Comparison of ENCODE assay signal across 37 cellular contexts in the genomic region with DNA sequence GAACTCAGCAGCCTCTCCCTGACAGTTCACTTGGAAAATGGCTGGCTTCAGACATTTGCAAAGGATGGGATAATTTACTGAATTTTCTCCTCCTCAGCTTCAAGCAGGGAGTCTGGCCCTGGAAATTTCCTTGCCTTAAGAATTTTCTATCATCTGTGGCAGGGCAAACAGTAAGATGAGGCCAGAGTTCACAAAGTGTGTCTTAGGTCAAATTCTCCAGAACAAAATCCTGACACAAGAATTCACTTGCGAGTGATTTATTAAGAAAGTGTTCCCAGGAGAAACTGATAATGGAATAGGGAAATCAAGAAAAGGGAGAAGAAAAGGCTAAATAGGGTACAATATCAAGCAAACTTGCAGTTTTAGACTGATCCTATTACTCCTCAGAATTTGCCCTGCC. TPM values are rescaled to one million over a fixed set of nuclear protein-coding genes. Genes with fewer than 3 reads are reported as not detected.
"Had no signal": no experiment of that assay in that cellular context is flagged by ENCODE, and none has a peak within 500 bp of the region (broad histone marks: within the 10 kb centered on the region; RNA-seq: fewer than 3 reads in every experiment).

No MANE protein-coding gene starts in this region.

- FAIRE-seq: colon had no signal

- H3K4me3 ChIP-seq: adrenal gland, body of pancreas, esophagus muscularis mucosa, gastroesophageal sphincter had no signal

- DNase-seq: activated CD4-positive, alpha-beta memory T cell treated with anti-CD3 and anti-CD28 coated beads for 36 hours; activated CD4-positive, alpha-beta T cell treated with anti-CD3 and anti-CD28 coated beads for 36 hours; activated CD4-positive, alpha-beta T cell treated with anti-CD3 and anti-CD28 coated beads, Interleukin-2, amount 10 ng/mL, durations not matched to agents 24 days and 14 days; activated CD4-positive, CD25-positive, alpha-beta regulatory T cell; activated CD4-positive, CD25-positive, alpha-beta regulatory T cell treated with anti-CD3 and anti-CD28 coated beads, Interleukin-2, amount 50 U/mL, for 72 hours; activated CD8-positive, alpha-beta memory T cell treated with anti-CD3 and anti-CD28 coated beads, Interleukin-2, amount 10 ng/mL, durations not matched to agents 7 days and 5 days; activated CD8-positive, alpha-beta memory T cell treated with anti-CD3 and anti-CD28 coated beads, Interleukin-2, amount 50 U/mL, for 4 hours; activated CD8-positive, alpha-beta T cell treated with anti-CD3 and anti-CD28 coated beads, Interleukin-2, amount 10 ng/mL, durations not matched to agents 7 days and 5 days; activated gamma-delta T cell; activated naive CD4-positive, alpha-beta T cell; activated naive CD4-positive, alpha-beta T cell treated with anti-CD3 and anti-CD28 coated beads, Interleukin-2, amount 50 U/mL, for 16 hours; activated T-cell treated with anti-CD3 and anti-CD28 coated beads, Interleukin-2, amount 50 U/mL, for 1 hour; activated T-cell treated with anti-CD3 and anti-CD28 coated beads, Interleukin-2, amount 50 U/mL, for 48 hours; adrenal gland; amygdala; aorta; body of pancreas; caudate nucleus; cortex of kidney; dermis blood vessel endothelial cell; effector CD4-positive, alpha-beta T cell; effector memory CD8-positive, alpha-beta T cell; erythroblast; foreskin melanocyte; T-helper 2 cell had no signal

- H3K27ac Mint-ChIP-seq: activated CD4-positive, alpha-beta memory T cell treated with anti-CD3 and anti-CD28 coated beads for 36 hours; activated CD4-positive, alpha-beta T cell treated with anti-CD3 and anti-CD28 coated beads for 36 hours; activated CD4-positive, alpha-beta T cell treated with anti-CD3 and anti-CD28 coated beads, Interleukin-2, amount 10 ng/mL, durations not matched to agents 24 days and 14 days; activated CD8-positive, alpha-beta memory T cell treated with anti-CD3 and anti-CD28 coated beads, Interleukin-2, amount 10 ng/mL, durations not matched to agents 7 days and 5 days; activated CD8-positive, alpha-beta T cell treated with anti-CD3 and anti-CD28 coated beads, Interleukin-2, amount 10 ng/mL, durations not matched to agents 7 days and 5 days; activated naive CD8-positive, alpha-beta T cell; activated T-helper 1 cell treated with anti-CD3 and anti-CD28 coated beads, Interleukin-12 subunit alpha, Interleukin-12 subunit beta, Interleukin-2, Interleukin-4 antibody, amounts not matched to agents 30 ng/mL and 10 ng/mL and 1 ng/mL, durations not matched to agents 14 hours and 24 hours and 36 hours; activated T-helper 2 cell treated with anti-CD3 and anti-CD28 coated beads, Interferon-gamma antibody, Interleukin-2, Interleukin-4, amounts not matched to agents 10 μg/mL and 5 μg/mL and 100 μg/mL, durations not matched to agents 14 hours and 24 hours and 36 hours; effector memory CD8-positive, alpha-beta T cell had no signal

- H3K9me3 Mint-ChIP-seq: activated CD4-positive, alpha-beta memory T cell treated with anti-CD3 and anti-CD28 coated beads for 36 hours; activated CD4-positive, alpha-beta T cell treated with anti-CD3 and anti-CD28 coated beads, Interleukin-2, amount 10 ng/mL, durations not matched to agents 24 days and 14 days; activated T-helper 1 cell treated with anti-CD3 and anti-CD28 coated beads, Interleukin-12 subunit alpha, Interleukin-12 subunit beta, Interleukin-2, Interleukin-4 antibody, amounts not matched to agents 30 ng/mL and 10 ng/mL and 1 ng/mL, durations not matched to agents 14 hours and 24 hours and 36 hours; activated T-helper 2 cell treated with anti-CD3 and anti-CD28 coated beads, Interferon-gamma antibody, Interleukin-2, Interleukin-4, amounts not matched to agents 10 μg/mL and 5 μg/mL and 100 μg/mL, durations not matched to agents 14 hours and 24 hours and 36 hours; effector memory CD8-positive, alpha-beta T cell had no signal

- H3K36me3 ChIP-seq: adrenal gland, esophagus muscularis mucosa, gastroesophageal sphincter had no signal

- H3K4me1 Mint-ChIP-seq: activated CD4-positive, alpha-beta T cell treated with anti-CD3 and anti-CD28 coated beads for 36 hours; activated CD4-positive, alpha-beta T cell treated with anti-CD3 and anti-CD28 coated beads, Interleukin-2, amount 10 ng/mL, durations not matched to agents 24 days and 14 days; activated CD8-positive, alpha-beta memory T cell treated with anti-CD3 and anti-CD28 coated beads, Interleukin-2, amount 10 ng/mL, durations not matched to agents 7 days and 5 days had no signal

- H3K27ac ChIP-seq: body of pancreas, esophagus muscularis mucosa, gastroesophageal sphincter had no signal

- H3K36me3 Mint-ChIP-seq: activated CD4-positive, alpha-beta memory T cell treated with anti-CD3 and anti-CD28 coated beads for 36 hours; activated CD8-positive, alpha-beta memory T cell treated with anti-CD3 and anti-CD28 coated beads, Interleukin-2, amount 10 ng/mL, durations not matched to agents 7 days and 5 days; activated naive CD8-positive, alpha-beta T cell had no signal

- H3K9me3 ChIP-seq: adrenal gland, body of pancreas, esophagus muscularis mucosa, gastroesophageal sphincter had no signal

- ATAC-seq: activated CD4-positive, alpha-beta T cell treated with anti-CD3 and anti-CD28 coated beads for 36 hours; activated CD8-positive, alpha-beta memory T cell treated with anti-CD3 and anti-CD28 coated beads, Interleukin-2, amount 10 ng/mL, durations not matched to agents 7 days and 5 days; activated CD8-positive, alpha-beta T cell treated with anti-CD3 and anti-CD28 coated beads, Interleukin-2, amount 10 ng/mL, durations not matched to agents 7 days and 5 days; body of pancreas; effector memory CD8-positive, alpha-beta T cell; gastroesophageal sphincter had no signal

- H3K4me1 ChIP-seq: adrenal gland, esophagus muscularis mucosa, gastroesophageal sphincter had no signal

- H3K4me3 Mint-ChIP-seq: activated CD4-positive, alpha-beta memory T cell treated with anti-CD3 and anti-CD28 coated beads for 36 hours; activated CD4-positive, alpha-beta T cell treated with anti-CD3 and anti-CD28 coated beads for 36 hours; activated CD4-positive, alpha-beta T cell treated with anti-CD3 and anti-CD28 coated beads, Interleukin-2, amount 10 ng/mL, durations not matched to agents 24 days and 14 days; activated CD8-positive, alpha-beta memory T cell treated with anti-CD3 and anti-CD28 coated beads, Interleukin-2, amount 10 ng/mL, durations not matched to agents 7 days and 5 days; activated CD8-positive, alpha-beta T cell treated with anti-CD3 and anti-CD28 coated beads, Interleukin-2, amount 10 ng/mL, durations not matched to agents 7 days and 5 days; activated naive CD8-positive, alpha-beta T cell; activated T-helper 1 cell treated with anti-CD3 and anti-CD28 coated beads, Interleukin-12 subunit alpha, Interleukin-12 subunit beta, Interleukin-2, Interleukin-4 antibody, amounts not matched to agents 30 ng/mL and 10 ng/mL and 1 ng/mL, durations not matched to agents 14 hours and 24 hours and 36 hours; effector memory CD8-positive, alpha-beta T cell had no signal

- H3K27me3 ChIP-seq: adrenal gland, body of pancreas, esophagus muscularis mucosa, gastroesophageal sphincter had no signal

- H3K27me3 Mint-ChIP-seq: activated CD4-positive, alpha-beta memory T cell treated with anti-CD3 and anti-CD28 coated beads for 36 hours; activated CD4-positive, alpha-beta T cell treated with anti-CD3 and anti-CD28 coated beads, Interleukin-2, amount 10 ng/mL, durations not matched to agents 24 days and 14 days; activated CD8-positive, alpha-beta memory T cell treated with anti-CD3 and anti-CD28 coated beads, Interleukin-2, amount 10 ng/mL, durations not matched to agents 7 days and 5 days; effector memory CD8-positive, alpha-beta T cell had no signal

RNA-seq across cellular contexts. Expression of gene SNTN, which starts 55.3 kb away (rescaled TPM):
- total RNA-seq: activated CD4-positive, alpha-beta memory T cell treated with anti-CD3 and anti-CD28 coated beads for 36 hours; activated CD4-positive, alpha-beta T cell treated with anti-CD3 and anti-CD28 coated beads for 36 hours; activated CD4-positive, alpha-beta T cell treated with anti-CD3 and anti-CD28 coated beads, Interleukin-2, amount 10 ng/mL, durations not matched to agents 24 days and 14 days; activated CD8-positive, alpha-beta memory T cell treated with anti-CD3 and anti-CD28 coated beads for 36 hours; activated CD8-positive, alpha-beta memory T cell treated with anti-CD3 and anti-CD28 coated beads, Interleukin-2, amount 10 ng/mL, durations not matched to agents 7 days and 5 days; activated CD8-positive, alpha-beta T cell treated with anti-CD3 and anti-CD28 coated beads, Interleukin-2, amount 10 ng/mL, durations not matched to agents 7 days and 5 days; activated T-helper 1 cell treated with anti-CD3 and anti-CD28 coated beads, Interleukin-12 subunit alpha, Interleukin-12 subunit beta, Interleukin-2, Interleukin-4 antibody, amounts not matched to agents 30 ng/mL and 10 ng/mL and 1 ng/mL, durations not matched to agents 14 hours and 24 hours and 36 hours; activated T-helper 2 cell treated with anti-CD3 and anti-CD28 coated beads, Interferon-gamma antibody, Interleukin-2, Interleukin-4, amounts not matched to agents 10 μg/mL and 5 μg/mL and 100 μg/mL, durations not matched to agents 14 hours and 24 hours and 36 hours; adrenal gland; aorta; chondrocyte; dermis blood vessel endothelial cell; esophagus muscularis mucosa; fibroblast of lung; fibroblast of villous mesenchyme; gastroesophageal sphincter; glomerular endothelial cell; T-helper 1 cell treated with Interleukin-12 subunit alpha and Interleukin-12 subunit beta and Interleukin-4 antibody, amounts not matched to agents 30 ng/mL and 1 ng/mL, for 36 hours had no signal
- polyA plus RNA-seq: adrenal gland, aorta, fibroblast of lung had no signal
